ENCODE assay signal across 35 cellular contexts in genomic region chr17:6812295-6812694, GRCh38. TPM values are rescaled to one million over a fixed set of nuclear protein-coding genes. Genes with fewer than 3 reads are reported as not detected.
"Had no signal": no experiment of that assay in that cellular context is flagged by ENCODE, and none has a peak within 500 bp of the region (broad histone marks: within the 10 kb centered on the region; RNA-seq: fewer than 3 reads in every experiment).

No MANE protein-coding gene starts in this region.

- H3K4me3 ChIP-seq: pancreas, prostate gland, skin epidermis, smooth muscle cell, spleen, suprapubic skin, testis, tibial artery, transverse colon, upper lobe of right lung, uterus had no signal

- DNase-seq: naive thymus-derived CD4-positive, alpha-beta T cell; natural killer cell; nucleus accumbens; pancreas; retina; right cardiac atrium; spleen; stimulated activated CD4-positive, alpha-beta T cell treated with anti-CD3 and anti-CD28 coated beads, Interleukin-12 subunit alpha, Interleukin-12 subunit beta, amount 100 ng/mL, for 4 hours; stimulated activated CD4-positive, alpha-beta T cell treated with anti-CD3 and anti-CD28 coated beads, Interleukin-1b, Interleukin-23, amount 100 ng/mL, for 48 hours; stimulated activated CD4-positive, alpha-beta T cell treated with anti-CD3 and anti-CD28 coated beads, Interleukin-4, amount 100 ng/mL, for 1 hour; stimulated activated CD4-positive, alpha-beta T cell treated with anti-CD3 and anti-CD28 coated beads, Interleukin-4, amount 100 ng/mL, for 4 hours; stimulated activated CD8-positive, alpha-beta memory T cell treated with anti-CD3 and anti-CD28 coated beads, Interleukin-4, amount 100 ng/mL, for 48 hours; stimulated activated naive CD4-positive, alpha-beta T cell; stimulated activated naive CD8-positive, alpha-beta T cell treated with anti-CD3 and anti-CD28 coated beads, Interleukin-15, amount 100 ng/mL, for 72 hours; stimulated activated naive CD8-positive, alpha-beta T cell treated with anti-CD3 and anti-CD28 coated beads, Interleukin-15, Interleukin-2, amounts not matched to agents 100 U/mL and 50 U/mL, for 24 hours; substantia nigra; testis; tibial artery; transverse colon; upper lobe of right lung; uterus had no signal

- H3K4me2 ChIP-seq: smooth muscle cell had no signal

- H3K36me3 Mint-ChIP-seq: natural killer cell; stimulated activated memory B cell treated with anti-CD40 and anti-IgM and Interleukin-4, amounts not matched to agents 10 μg/mL and 1 μg/mL and 100 μg/mL, for 72 hours; type B pancreatic cell had no signal

- H3K27ac ChIP-seq: neutrophil, pancreas, prostate gland, skin epidermis, spleen, suprapubic skin, testis, tibial artery, transverse colon, upper lobe of right lung, uterus had no signal

- H3K27ac Mint-ChIP-seq: naive thymus-derived CD4-positive, alpha-beta T cell; natural killer cell; nephron; stimulated activated memory B cell treated with anti-CD40 and anti-IgM and Interleukin-4, amounts not matched to agents 10 μg/mL and 1 μg/mL and 100 μg/mL, for 72 hours; type B pancreatic cell had no signal

- H3K4me1 Mint-ChIP-seq: naive thymus-derived CD4-positive, alpha-beta T cell; natural killer cell; nephron; neural crest cell; stimulated activated memory B cell treated with anti-CD40 and anti-IgM and Interleukin-4, amounts not matched to agents 10 μg/mL and 1 μg/mL and 100 μg/mL, for 72 hours; stimulated activated naive CD8-positive, alpha-beta T cell treated with anti-CD3 and anti-CD28 coated beads, Interleukin-15, amount 100 ng/mL, for 72 hours had no signal

- H3K9me3 ChIP-seq: neutrophil, pancreas, prostate gland, suprapubic skin, testis, tibial artery, transverse colon, upper lobe of right lung, uterus had no signal

- H3K4me1 ChIP-seq: pancreas, prostate gland, spleen, suprapubic skin, testis, tibial artery, transverse colon, upper lobe of right lung, uterus had no signal

- H3K27me3 ChIP-seq: pancreas, testis, tibial artery, transverse colon, uterus had no signal

- FAIRE-seq: pancreas had no signal

- H3K9me3 Mint-ChIP-seq: stimulated activated naive CD8-positive, alpha-beta T cell treated with anti-CD3 and anti-CD28 coated beads, Interleukin-15, amount 100 ng/mL, for 72 hours had no signal

- H3K36me3 ChIP-seq: neutrophil, pancreas, prostate gland, spleen, suprapubic skin, tibial artery, transverse colon, upper lobe of right lung, uterus had no signal

- H3K4me3 Mint-ChIP-seq: naive thymus-derived CD4-positive, alpha-beta T cell; natural killer cell; nephron; neural crest cell; stimulated activated memory B cell treated with anti-CD40 and anti-IgM and Interleukin-4, amounts not matched to agents 10 μg/mL and 1 μg/mL and 100 μg/mL, for 72 hours; stimulated activated naive CD8-positive, alpha-beta T cell treated with anti-CD3 and anti-CD28 coated beads, Interleukin-15, amount 100 ng/mL, for 72 hours; type B pancreatic cell had no signal

RNA-seq across cellular contexts. Expression of gene TEKT1, which starts 19.2 kb away (rescaled TPM):
- total RNA-seq: naive thymus-derived CD4-positive, alpha-beta T cell; natural killer cell; neural crest cell; omental fat pad; osteocyte; posterior vena cava; pulmonary artery endothelial cell; right cardiac atrium; smooth muscle cell; spleen; suprapubic skin; transverse colon; upper lobe of right lung; urinary bladder had no signal
- polyA plus RNA-seq: naive thymus-derived CD4-positive, alpha-beta T cell; right cardiac atrium; smooth muscle cell; spleen; urinary bladder had no signal

RNA-seq across cellular contexts. Expression of gene FBXO39, which starts 36.3 kb away (rescaled TPM):
- total RNA-seq: neural crest cell, osteocyte, smooth muscle cell, transverse colon had no signal
- polyA plus RNA-seq: smooth muscle cell had no signal

RNA-seq across cellular contexts. Expression of gene XAF1, which starts 56.4 kb away (rescaled TPM):
- total RNA-seq: neural crest cell had no signal
